Comparison of ENCODE assay signal across 2 cellular contexts in the genomic region with DNA sequence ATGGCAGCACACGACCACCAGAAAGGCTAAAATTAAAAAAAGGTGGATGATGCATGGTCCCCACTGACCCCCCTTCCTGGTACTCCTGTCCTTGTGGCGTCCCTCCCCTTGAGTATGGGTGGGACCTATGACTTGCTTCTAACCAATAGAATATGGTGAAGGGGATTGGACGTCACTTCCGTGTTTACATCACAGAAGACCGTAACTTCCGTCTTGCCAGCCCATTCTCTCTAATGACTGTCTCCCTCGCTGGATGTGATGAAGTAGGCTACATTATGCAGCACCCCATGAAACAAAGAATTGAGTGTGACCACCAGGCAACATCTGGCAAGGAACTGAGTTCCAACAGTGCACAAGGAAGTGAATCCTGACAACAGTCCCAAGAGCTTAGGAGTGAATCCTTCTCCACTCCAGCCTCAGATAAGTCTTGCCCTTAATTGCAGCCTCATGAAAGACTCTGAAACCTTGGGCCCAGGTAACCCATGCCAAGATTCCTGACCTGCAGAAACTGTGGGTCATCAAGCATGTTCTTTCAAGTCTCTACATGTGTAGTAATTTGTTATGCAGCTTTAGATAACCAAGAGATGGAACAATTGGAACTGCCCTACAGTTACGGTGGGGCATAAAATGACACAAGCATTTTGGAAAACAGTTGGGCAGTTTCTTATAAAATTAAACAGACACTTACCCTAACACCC.
TF ChIP-seq lines count a peak whose summit lies in the region.

No MANE protein-coding gene starts in this region.

TF ChIP-seq in A549, 52 proteins besides CTCF, POLR2A, EP300 and RAD21 (continued from another document):
- no peak for TF ChIP-seq HDAC2 (IDR thresholded peaks at IDR 0.05)

TF ChIP-seq in HCT116, 20 proteins besides CTCF, POLR2A, EP300 and RAD21:
- no peak for TF ChIP-seq REST (IDR thresholded peaks at IDR 0.05; ENCODE audit: low read depth)
- TF ChIP-seq TCF7L2 (IDR thresholded peaks at IDR 0.05; ENCODE audit: borderline replicate concordance, extremely low read depth, insufficient read depth, insufficient read length): no peak
- TF ChIP-seq YY1 (IDR thresholded peaks at IDR 0.05; ENCODE audit: extremely low read depth, insufficient replicate concordance, low read depth, low read length): no peak
